In the genomic region with DNA sequence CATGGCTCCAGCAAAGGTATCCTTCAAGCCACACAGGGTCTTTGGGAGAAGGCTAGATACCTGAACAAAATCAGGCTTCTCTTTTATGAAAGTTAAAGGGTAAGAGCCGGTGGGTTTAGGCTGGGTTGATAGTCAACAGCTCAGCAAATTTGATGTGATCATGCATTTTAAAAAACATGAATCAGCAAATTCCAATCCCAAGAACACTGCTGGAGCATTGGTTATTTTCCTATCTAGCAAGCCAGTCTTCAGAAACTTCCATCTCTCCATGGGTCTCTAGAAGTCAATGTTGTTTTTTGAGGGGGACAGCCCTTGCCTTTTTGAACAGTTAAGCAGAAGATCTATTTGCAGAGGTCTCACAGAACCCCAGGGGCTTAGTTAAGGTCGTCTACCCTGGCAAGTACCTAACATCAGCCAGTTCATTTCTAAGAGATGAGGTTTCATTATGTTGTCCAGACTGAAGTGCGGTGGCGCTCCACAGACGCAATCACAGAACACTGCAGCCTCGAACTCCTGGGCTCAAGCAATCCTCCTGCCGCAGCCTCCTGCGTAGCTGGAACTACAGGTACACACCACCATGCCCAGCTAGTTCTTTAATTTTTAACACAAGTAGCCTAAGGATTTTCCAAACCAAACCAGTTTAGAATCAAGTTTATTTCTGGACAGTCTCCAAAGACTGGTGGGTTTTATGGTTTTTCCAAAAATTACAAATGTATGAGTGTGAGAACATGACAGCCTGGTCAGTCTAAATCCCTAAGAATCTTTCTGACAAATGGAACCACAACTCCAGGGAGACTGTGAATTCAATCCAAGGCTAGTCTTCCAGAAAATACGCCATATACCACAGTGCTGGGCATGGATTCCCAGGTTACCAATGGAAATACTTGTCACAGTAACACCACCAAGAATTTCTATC, we compare ENCODE assay signal across 1 cellular context.
A peak's percentile ranks its signal among the peaks of the same experiment; 100 is the strongest.
TF ChIP-seq lines count a peak whose summit lies in the region.

No MANE protein-coding gene starts in this region.

TF ChIP-seq in K562, 482 proteins besides CTCF, POLR2A, EP300 and RAD21 (continued from another document and continues in another):
- TF ChIP-seq, protein P1, sequence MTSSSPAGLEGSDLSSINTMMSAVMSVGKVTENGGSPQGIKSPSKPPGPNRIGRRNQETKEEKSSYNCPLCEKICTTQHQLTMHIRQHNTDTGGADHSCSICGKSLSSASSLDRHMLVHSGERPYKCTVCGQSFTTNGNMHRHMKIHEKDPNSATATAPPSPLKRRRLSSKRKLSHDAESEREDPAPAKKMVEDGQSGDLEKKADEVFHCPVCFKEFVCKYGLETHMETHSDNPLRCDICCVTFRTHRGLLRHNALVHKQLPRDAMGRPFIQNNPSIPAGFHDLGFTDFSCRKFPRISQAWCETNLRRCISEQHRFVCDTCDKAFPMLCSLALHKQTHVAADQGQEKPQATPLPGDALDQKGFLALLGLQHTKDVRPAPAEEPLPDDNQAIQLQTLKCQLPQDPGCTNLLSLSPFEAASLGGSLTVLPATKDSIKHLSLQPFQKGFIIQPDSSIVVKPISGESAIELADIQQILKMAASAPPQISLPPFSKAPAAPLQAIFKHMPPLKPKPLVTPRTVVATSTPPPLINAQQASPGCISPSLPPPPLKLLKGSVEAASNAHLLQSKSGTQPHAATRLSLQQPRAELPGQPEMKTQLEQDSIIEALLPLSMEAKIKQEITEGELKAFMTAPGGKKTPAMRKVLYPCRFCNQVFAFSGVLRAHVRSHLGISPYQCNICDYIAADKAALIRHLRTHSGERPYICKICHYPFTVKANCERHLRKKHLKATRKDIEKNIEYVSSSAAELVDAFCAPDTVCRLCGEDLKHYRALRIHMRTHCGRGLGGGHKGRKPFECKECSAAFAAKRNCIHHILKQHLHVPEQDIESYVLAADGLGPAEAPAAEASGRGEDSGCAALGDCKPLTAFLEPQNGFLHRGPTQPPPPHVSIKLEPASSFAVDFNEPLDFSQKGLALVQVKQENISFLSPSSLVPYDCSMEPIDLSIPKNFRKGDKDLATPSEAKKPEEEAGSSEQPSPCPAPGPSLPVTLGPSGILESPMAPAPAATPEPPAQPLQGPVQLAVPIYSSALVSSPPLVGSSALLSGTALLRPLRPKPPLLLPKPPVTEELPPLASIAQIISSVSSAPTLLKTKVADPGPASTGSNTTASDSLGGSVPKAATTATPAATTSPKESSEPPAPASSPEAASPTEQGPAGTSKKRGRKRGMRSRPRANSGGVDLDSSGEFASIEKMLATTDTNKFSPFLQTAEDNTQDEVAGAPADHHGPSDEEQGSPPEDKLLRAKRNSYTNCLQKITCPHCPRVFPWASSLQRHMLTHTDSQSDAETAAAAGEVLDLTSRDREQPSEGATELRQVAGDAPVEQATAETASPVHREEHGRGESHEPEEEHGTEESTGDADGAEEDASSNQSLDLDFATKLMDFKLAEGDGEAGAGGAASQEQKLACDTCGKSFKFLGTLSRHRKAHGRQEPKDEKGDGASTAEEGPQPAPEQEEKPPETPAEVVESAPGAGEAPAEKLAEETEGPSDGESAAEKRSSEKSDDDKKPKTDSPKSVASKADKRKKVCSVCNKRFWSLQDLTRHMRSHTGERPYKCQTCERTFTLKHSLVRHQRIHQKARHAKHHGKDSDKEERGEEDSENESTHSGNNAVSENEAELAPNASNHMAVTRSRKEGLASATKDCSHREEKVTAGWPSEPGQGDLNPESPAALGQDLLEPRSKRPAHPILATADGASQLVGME (CRISPR knock-in tag; IDR thresholded peaks at IDR 0.05): no peak
- TF ChIP-seq, protein P2, sequence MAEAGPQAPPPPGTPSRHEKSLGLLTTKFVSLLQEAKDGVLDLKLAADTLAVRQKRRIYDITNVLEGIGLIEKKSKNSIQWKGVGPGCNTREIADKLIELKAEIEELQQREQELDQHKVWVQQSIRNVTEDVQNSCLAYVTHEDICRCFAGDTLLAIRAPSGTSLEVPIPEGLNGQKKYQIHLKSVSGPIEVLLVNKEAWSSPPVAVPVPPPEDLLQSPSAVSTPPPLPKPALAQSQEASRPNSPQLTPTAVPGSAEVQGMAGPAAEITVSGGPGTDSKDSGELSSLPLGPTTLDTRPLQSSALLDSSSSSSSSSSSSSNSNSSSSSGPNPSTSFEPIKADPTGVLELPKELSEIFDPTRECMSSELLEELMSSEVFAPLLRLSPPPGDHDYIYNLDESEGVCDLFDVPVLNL (CRISPR knock-in tag; IDR thresholded peaks at IDR 0.05; ENCODE audit: low read depth): no peak
- peak; percentile 89; the same call in 1 of the 2 replicates for TF ChIP-seq BACH1 (tag; IDR thresholded peaks at IDR 0.05)
- TF ChIP-seq, protein P3, sequence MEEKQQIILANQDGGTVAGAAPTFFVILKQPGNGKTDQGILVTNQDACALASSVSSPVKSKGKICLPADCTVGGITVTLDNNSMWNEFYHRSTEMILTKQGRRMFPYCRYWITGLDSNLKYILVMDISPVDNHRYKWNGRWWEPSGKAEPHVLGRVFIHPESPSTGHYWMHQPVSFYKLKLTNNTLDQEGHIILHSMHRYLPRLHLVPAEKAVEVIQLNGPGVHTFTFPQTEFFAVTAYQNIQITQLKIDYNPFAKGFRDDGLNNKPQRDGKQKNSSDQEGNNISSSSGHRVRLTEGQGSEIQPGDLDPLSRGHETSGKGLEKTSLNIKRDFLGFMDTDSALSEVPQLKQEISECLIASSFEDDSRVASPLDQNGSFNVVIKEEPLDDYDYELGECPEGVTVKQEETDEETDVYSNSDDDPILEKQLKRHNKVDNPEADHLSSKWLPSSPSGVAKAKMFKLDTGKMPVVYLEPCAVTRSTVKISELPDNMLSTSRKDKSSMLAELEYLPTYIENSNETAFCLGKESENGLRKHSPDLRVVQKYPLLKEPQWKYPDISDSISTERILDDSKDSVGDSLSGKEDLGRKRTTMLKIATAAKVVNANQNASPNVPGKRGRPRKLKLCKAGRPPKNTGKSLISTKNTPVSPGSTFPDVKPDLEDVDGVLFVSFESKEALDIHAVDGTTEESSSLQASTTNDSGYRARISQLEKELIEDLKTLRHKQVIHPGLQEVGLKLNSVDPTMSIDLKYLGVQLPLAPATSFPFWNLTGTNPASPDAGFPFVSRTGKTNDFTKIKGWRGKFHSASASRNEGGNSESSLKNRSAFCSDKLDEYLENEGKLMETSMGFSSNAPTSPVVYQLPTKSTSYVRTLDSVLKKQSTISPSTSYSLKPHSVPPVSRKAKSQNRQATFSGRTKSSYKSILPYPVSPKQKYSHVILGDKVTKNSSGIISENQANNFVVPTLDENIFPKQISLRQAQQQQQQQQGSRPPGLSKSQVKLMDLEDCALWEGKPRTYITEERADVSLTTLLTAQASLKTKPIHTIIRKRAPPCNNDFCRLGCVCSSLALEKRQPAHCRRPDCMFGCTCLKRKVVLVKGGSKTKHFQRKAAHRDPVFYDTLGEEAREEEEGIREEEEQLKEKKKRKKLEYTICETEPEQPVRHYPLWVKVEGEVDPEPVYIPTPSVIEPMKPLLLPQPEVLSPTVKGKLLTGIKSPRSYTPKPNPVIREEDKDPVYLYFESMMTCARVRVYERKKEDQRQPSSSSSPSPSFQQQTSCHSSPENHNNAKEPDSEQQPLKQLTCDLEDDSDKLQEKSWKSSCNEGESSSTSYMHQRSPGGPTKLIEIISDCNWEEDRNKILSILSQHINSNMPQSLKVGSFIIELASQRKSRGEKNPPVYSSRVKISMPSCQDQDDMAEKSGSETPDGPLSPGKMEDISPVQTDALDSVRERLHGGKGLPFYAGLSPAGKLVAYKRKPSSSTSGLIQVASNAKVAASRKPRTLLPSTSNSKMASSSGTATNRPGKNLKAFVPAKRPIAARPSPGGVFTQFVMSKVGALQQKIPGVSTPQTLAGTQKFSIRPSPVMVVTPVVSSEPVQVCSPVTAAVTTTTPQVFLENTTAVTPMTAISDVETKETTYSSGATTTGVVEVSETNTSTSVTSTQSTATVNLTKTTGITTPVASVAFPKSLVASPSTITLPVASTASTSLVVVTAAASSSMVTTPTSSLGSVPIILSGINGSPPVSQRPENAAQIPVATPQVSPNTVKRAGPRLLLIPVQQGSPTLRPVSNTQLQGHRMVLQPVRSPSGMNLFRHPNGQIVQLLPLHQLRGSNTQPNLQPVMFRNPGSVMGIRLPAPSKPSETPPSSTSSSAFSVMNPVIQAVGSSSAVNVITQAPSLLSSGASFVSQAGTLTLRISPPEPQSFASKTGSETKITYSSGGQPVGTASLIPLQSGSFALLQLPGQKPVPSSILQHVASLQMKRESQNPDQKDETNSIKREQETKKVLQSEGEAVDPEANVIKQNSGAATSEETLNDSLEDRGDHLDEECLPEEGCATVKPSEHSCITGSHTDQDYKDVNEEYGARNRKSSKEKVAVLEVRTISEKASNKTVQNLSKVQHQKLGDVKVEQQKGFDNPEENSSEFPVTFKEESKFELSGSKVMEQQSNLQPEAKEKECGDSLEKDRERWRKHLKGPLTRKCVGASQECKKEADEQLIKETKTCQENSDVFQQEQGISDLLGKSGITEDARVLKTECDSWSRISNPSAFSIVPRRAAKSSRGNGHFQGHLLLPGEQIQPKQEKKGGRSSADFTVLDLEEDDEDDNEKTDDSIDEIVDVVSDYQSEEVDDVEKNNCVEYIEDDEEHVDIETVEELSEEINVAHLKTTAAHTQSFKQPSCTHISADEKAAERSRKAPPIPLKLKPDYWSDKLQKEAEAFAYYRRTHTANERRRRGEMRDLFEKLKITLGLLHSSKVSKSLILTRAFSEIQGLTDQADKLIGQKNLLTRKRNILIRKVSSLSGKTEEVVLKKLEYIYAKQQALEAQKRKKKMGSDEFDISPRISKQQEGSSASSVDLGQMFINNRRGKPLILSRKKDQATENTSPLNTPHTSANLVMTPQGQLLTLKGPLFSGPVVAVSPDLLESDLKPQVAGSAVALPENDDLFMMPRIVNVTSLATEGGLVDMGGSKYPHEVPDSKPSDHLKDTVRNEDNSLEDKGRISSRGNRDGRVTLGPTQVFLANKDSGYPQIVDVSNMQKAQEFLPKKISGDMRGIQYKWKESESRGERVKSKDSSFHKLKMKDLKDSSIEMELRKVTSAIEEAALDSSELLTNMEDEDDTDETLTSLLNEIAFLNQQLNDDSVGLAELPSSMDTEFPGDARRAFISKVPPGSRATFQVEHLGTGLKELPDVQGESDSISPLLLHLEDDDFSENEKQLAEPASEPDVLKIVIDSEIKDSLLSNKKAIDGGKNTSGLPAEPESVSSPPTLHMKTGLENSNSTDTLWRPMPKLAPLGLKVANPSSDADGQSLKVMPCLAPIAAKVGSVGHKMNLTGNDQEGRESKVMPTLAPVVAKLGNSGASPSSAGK (IDR thresholded peaks at IDR 0.05): no peak
- TF ChIP-seq, protein P4, sequence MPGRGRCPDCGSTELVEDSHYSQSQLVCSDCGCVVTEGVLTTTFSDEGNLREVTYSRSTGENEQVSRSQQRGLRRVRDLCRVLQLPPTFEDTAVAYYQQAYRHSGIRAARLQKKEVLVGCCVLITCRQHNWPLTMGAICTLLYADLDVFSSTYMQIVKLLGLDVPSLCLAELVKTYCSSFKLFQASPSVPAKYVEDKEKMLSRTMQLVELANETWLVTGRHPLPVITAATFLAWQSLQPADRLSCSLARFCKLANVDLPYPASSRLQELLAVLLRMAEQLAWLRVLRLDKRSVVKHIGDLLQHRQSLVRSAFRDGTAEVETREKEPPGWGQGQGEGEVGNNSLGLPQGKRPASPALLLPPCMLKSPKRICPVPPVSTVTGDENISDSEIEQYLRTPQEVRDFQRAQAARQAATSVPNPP (IDR thresholded peaks at IDR 0.05; ENCODE audit: borderline replicate concordance, insufficient read depth, insufficient read length): no peak
- TF ChIP-seq TEAD4 (IDR thresholded peaks at IDR 0.05; ENCODE audit: low read length): peak; percentile 49
- TF ChIP-seq TEAD4 (CRISPR knock-in tag; IDR thresholded peaks at IDR 0.05; ENCODE audit: borderline replicate concordance): no peak
- TF ChIP-seq ZNF174 (CRISPR knock-in tag; IDR thresholded peaks at IDR 0.05): no peak
- TF ChIP-seq EWSR1 (IDR thresholded peaks at IDR 0.05; ENCODE audit: borderline replicate concordance, low read depth, partially characterized antibody): no peak
- TF ChIP-seq GTF2E2 (tag; IDR thresholded peaks at IDR 0.05): no peak
- TF ChIP-seq RBM39 (optimal IDR thresholded peaks at IDR 0.05; ENCODE audit: low read depth, low read length): no peak
- TF ChIP-seq DPF2 (IDR thresholded peaks at IDR 0.05): peak; percentile 76; the same call in 1 of the 2 replicates
- TF ChIP-seq RBBP5 (IDR thresholded peaks at IDR 0.05; ENCODE audit: borderline replicate concordance, insufficient read depth, low read length, poor library complexity, severe bottlenecking): no peak
- no peak for TF ChIP-seq MTA3 (IDR thresholded peaks at IDR 0.05; ENCODE audit: borderline replicate concordance)
- no peak for TF ChIP-seq SRF (CRISPR knock-in tag; IDR thresholded peaks at IDR 0.05)
- no peak for TF ChIP-seq ETV5 (CRISPR knock-in tag; IDR thresholded peaks at IDR 0.05; ENCODE audit: low read depth)
- peak; percentile 20; the same call in 1 of the 2 replicates for TF ChIP-seq SMARCA4 (IDR thresholded peaks at IDR 0.05)
- TF ChIP-seq, protein P5, sequence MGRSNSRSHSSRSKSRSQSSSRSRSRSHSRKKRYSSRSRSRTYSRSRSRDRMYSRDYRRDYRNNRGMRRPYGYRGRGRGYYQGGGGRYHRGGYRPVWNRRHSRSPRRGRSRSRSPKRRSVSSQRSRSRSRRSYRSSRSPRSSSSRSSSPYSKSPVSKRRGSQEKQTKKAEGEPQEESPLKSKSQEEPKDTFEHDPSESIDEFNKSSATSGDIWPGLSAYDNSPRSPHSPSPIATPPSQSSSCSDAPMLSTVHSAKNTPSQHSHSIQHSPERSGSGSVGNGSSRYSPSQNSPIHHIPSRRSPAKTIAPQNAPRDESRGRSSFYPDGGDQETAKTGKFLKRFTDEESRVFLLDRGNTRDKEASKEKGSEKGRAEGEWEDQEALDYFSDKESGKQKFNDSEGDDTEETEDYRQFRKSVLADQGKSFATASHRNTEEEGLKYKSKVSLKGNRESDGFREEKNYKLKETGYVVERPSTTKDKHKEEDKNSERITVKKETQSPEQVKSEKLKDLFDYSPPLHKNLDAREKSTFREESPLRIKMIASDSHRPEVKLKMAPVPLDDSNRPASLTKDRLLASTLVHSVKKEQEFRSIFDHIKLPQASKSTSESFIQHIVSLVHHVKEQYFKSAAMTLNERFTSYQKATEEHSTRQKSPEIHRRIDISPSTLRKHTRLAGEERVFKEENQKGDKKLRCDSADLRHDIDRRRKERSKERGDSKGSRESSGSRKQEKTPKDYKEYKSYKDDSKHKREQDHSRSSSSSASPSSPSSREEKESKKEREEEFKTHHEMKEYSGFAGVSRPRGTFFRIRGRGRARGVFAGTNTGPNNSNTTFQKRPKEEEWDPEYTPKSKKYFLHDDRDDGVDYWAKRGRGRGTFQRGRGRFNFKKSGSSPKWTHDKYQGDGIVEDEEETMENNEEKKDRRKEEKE (IDR thresholded peaks at IDR 0.05; ENCODE audit: borderline replicate concordance in 1 of 2, control insufficient read depth in 1 of 2, low read depth in 2 of 2, low read length in 1 of 2): no peak
- peak; percentile 83 for TF ChIP-seq NFE2 (IDR thresholded peaks at IDR 0.05; ENCODE audit: low read depth)
- TF ChIP-seq ZNF41 (CRISPR knock-in tag; conservative IDR thresholded peaks at IDR 0.05): no peak
- TF ChIP-seq MAFK (IDR thresholded peaks at IDR 0.05; ENCODE audit: low read length): peak; percentile 97
- no peak for TF ChIP-seq TAL1 (IDR thresholded peaks at IDR 0.05)
- peak; percentile 98 for TF ChIP-seq MAFF (IDR thresholded peaks at IDR 0.05; ENCODE audit: low read length)
- TF ChIP-seq CBX3 (IDR thresholded peaks at IDR 0.05; ENCODE audit: borderline replicate concordance in 1 of 2, low read length in 2 of 2): no peak
- TF ChIP-seq C11orf30 (IDR thresholded peaks at IDR 0.05; ENCODE audit: low read depth): peak; percentile 99
- no peak for TF ChIP-seq ELF4 (CRISPR knock-in tag; IDR thresholded peaks at IDR 0.05)
- no peak for TF ChIP-seq GTF2F1 (IDR thresholded peaks at IDR 0.05; ENCODE audit: low read depth, low read length)
